2 cellular contexts compared by ENCODE assay signal in genomic region chr5:141409598-141410306, GRCh38.
TF ChIP-seq lines count a peak whose summit lies in the region.

No MANE protein-coding gene starts in this region.

TF ChIP-seq in endothelial cell of umbilical vein, 7 proteins besides CTCF, POLR2A, EP300 and RAD21:
- TF ChIP-seq EZH2 (IDR thresholded peaks at IDR 0.05; ENCODE audit: borderline replicate concordance, low read depth, low read length, severe bottlenecking) (peak; percentile 72), MAX (IDR thresholded peaks at IDR 0.05; ENCODE audit: insufficient read depth, insufficient read length) (no peak)

TF ChIP-seq in neural cell, 6 proteins besides CTCF, POLR2A, EP300 and RAD21:
- TF ChIP-seq MXI1 (conservative IDR thresholded peaks at IDR 0.05; ENCODE audit: poor library complexity, severe bottlenecking) (no peak), REST (IDR thresholded peaks at IDR 0.05; ENCODE audit: borderline replicate concordance) (no peak), POLR2AphosphoS5 (IDR thresholded peaks at IDR 0.05) (no peak), EZH2 (IDR thresholded peaks at IDR 0.05; ENCODE audit: borderline replicate concordance, insufficient read depth, low read length, poor library complexity, severe bottlenecking) (no peak), TAF1 (IDR thresholded peaks at IDR 0.05; ENCODE audit: low read depth) (no peak), SMC3 (conservative IDR thresholded peaks at IDR 0.05; ENCODE audit: poor library complexity) (no peak)
TF ChIP-seq in neural cell: peak in this region for 0.
